ENCODE assay signal across 1 cellular context in the genomic region with DNA sequence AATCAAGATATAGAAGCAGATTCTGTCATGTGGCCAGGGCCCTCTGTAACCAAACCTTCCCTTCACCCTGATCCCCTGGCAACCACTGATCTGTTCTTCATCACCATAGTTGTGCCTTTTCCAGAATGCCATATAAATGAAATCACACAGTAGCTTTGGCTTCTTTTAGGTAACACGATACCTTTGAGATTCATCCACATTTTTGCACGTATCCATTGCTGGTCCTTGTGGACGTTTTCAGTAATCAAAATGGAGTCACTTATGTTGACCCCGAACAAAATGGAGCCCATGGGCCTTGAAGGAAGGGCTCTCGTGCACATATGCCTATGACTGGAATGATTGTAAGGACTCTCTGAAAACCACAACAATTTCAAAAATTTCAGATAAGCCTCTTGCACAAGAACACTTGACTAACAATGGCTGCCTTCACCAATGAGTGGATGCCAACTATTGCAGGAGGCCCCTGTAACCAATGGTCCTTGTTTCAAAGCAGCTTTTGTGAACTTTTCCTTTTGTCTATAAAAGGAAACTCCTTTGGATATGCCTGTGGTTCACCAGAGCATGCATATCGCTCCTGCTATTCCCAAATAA.
A peak's percentile ranks its signal among the peaks of the same experiment; 100 is the strongest.
TF ChIP-seq lines count a peak whose summit lies in the region.

No MANE protein-coding gene starts in this region.

TF ChIP-seq in HepG2, 621 proteins besides CTCF, POLR2A, EP300 and RAD21 (continued from another document and continues in another):
- TF ChIP-seq, protein P1, sequence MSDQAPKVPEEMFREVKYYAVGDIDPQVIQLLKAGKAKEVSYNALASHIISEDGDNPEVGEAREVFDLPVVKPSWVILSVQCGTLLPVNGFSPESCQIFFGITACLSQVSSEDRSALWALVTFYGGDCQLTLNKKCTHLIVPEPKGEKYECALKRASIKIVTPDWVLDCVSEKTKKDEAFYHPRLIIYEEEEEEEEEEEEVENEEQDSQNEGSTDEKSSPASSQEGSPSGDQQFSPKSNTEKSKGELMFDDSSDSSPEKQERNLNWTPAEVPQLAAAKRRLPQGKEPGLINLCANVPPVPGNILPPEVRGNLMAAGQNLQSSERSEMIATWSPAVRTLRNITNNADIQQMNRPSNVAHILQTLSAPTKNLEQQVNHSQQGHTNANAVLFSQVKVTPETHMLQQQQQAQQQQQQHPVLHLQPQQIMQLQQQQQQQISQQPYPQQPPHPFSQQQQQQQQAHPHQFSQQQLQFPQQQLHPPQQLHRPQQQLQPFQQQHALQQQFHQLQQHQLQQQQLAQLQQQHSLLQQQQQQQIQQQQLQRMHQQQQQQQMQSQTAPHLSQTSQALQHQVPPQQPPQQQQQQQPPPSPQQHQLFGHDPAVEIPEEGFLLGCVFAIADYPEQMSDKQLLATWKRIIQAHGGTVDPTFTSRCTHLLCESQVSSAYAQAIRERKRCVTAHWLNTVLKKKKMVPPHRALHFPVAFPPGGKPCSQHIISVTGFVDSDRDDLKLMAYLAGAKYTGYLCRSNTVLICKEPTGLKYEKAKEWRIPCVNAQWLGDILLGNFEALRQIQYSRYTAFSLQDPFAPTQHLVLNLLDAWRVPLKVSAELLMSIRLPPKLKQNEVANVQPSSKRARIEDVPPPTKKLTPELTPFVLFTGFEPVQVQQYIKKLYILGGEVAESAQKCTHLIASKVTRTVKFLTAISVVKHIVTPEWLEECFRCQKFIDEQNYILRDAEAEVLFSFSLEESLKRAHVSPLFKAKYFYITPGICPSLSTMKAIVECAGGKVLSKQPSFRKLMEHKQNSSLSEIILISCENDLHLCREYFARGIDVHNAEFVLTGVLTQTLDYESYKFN (CRISPR knock-in tag; conservative IDR thresholded peaks at IDR 0.05): peak; percentile 38; the same call in 1 of the 2 replicates
- peak; percentile 83 for TF ChIP-seq TCF7 (IDR thresholded peaks at IDR 0.05; ENCODE audit: low read depth)
- TF ChIP-seq ZNF18 (CRISPR knock-in tag; IDR thresholded peaks at IDR 0.05; ENCODE audit: insufficient replicate concordance): no peak
- no peak for TF ChIP-seq ZBTB7A (CRISPR knock-in tag; IDR thresholded peaks at IDR 0.05)
- TF ChIP-seq REXO4 (CRISPR knock-in tag; IDR thresholded peaks at IDR 0.05; ENCODE audit: borderline replicate concordance): no peak
- TF ChIP-seq ATF5 (CRISPR knock-in tag; IDR thresholded peaks at IDR 0.05; ENCODE audit: low read depth): no peak
- no peak for TF ChIP-seq PAF1 (CRISPR knock-in tag; IDR thresholded peaks at IDR 0.05)
- peak; percentile 57; the same call in 1 of the 2 replicates for TF ChIP-seq NR2C2 (CRISPR knock-in tag; IDR thresholded peaks at IDR 0.05; ENCODE audit: borderline replicate concordance)
- TF ChIP-seq ZC3H4 (CRISPR knock-in tag; IDR thresholded peaks at IDR 0.05; ENCODE audit: borderline replicate concordance): no peak
- peak; percentile 91 for TF ChIP-seq CHD4 (IDR thresholded peaks at IDR 0.05; ENCODE audit: borderline replicate concordance, low read length)
- no peak for TF ChIP-seq GRHL1 (CRISPR knock-in tag; conservative IDR thresholded peaks at IDR 0.05)
- no peak for TF ChIP-seq MLX (CRISPR knock-in tag; IDR thresholded peaks at IDR 0.05)
- TF ChIP-seq KMT2A (CRISPR knock-in tag; IDR thresholded peaks at IDR 0.05): 0 out of 2 replicates have a peak, but pooled peaks have one; percentile 28
- TF ChIP-seq KAT8 (CRISPR knock-in tag; IDR thresholded peaks at IDR 0.05): peak; percentile 92
- no peak for TF ChIP-seq MXD4 (CRISPR knock-in tag; IDR thresholded peaks at IDR 0.05)
- TF ChIP-seq SALL1 (CRISPR knock-in tag; IDR thresholded peaks at IDR 0.05): peak; percentile 17; the same call in 1 of the 2 replicates
- no peak for TF ChIP-seq MYC (CRISPR knock-in tag; IDR thresholded peaks at IDR 0.05; ENCODE audit: borderline replicate concordance)
- TF ChIP-seq, protein P2, sequence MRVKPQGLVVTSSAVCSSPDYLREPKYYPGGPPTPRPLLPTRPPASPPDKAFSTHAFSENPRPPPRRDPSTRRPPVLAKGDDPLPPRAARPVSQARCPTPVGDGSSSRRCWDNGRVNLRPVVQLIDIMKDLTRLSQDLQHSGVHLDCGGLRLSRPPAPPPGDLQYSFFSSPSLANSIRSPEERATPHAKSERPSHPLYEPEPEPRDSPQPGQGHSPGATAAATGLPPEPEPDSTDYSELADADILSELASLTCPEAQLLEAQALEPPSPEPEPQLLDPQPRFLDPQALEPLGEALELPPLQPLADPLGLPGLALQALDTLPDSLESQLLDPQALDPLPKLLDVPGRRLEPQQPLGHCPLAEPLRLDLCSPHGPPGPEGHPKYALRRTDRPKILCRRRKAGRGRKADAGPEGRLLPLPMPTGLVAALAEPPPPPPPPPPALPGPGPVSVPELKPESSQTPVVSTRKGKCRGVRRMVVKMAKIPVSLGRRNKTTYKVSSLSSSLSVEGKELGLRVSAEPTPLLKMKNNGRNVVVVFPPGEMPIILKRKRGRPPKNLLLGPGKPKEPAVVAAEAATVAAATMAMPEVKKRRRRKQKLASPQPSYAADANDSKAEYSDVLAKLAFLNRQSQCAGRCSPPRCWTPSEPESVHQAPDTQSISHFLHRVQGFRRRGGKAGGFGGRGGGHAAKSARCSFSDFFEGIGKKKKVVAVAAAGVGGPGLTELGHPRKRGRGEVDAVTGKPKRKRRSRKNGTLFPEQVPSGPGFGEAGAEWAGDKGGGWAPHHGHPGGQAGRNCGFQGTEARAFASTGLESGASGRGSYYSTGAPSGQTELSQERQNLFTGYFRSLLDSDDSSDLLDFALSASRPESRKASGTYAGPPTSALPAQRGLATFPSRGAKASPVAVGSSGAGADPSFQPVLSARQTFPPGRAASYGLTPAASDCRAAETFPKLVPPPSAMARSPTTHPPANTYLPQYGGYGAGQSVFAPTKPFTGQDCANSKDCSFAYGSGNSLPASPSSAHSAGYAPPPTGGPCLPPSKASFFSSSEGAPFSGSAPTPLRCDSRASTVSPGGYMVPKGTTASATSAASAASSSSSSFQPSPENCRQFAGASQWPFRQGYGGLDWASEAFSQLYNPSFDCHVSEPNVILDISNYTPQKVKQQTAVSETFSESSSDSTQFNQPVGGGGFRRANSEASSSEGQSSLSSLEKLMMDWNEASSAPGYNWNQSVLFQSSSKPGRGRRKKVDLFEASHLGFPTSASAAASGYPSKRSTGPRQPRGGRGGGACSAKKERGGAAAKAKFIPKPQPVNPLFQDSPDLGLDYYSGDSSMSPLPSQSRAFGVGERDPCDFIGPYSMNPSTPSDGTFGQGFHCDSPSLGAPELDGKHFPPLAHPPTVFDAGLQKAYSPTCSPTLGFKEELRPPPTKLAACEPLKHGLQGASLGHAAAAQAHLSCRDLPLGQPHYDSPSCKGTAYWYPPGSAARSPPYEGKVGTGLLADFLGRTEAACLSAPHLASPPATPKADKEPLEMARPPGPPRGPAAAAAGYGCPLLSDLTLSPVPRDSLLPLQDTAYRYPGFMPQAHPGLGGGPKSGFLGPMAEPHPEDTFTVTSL (CRISPR knock-in tag; IDR thresholded peaks at IDR 0.05; ENCODE audit: borderline replicate concordance): no peak
- no peak for TF ChIP-seq MTF2 (CRISPR knock-in tag; IDR thresholded peaks at IDR 0.05; ENCODE audit: borderline replicate concordance)
- 0 out of 2 replicates have a peak, but pooled peaks have one; percentile 65 for TF ChIP-seq MBD4 (IDR thresholded peaks at IDR 0.05; ENCODE audit: borderline replicate concordance, low read length)
- no peak for TF ChIP-seq ZNF460 (CRISPR knock-in tag; IDR thresholded peaks at IDR 0.05; ENCODE audit: borderline replicate concordance)
- TF ChIP-seq SP5 (CRISPR knock-in tag; IDR thresholded peaks at IDR 0.05; ENCODE audit: borderline replicate concordance, low read depth): no peak
- TF ChIP-seq MTA3 (CRISPR knock-in tag; IDR thresholded peaks at IDR 0.05): no peak
- no peak for TF ChIP-seq ZNF75D (CRISPR knock-in tag; IDR thresholded peaks at IDR 0.05; ENCODE audit: borderline replicate concordance)
- TF ChIP-seq MEIS2 (CRISPR knock-in tag; IDR thresholded peaks at IDR 0.05): no peak
- TF ChIP-seq TCF7L2 (IDR thresholded peaks at IDR 0.05; ENCODE audit: low read depth, low read length): no peak
- TF ChIP-seq ZKSCAN8 (CRISPR knock-in tag; IDR thresholded peaks at IDR 0.05; ENCODE audit: borderline replicate concordance): peak; percentile 66; the same call in 1 of the 2 replicates
- peak; percentile 79 for TF ChIP-seq NFIC (IDR thresholded peaks at IDR 0.05; ENCODE audit: low read length)
- no peak for TF ChIP-seq NR1H2 (CRISPR knock-in tag; IDR thresholded peaks at IDR 0.05; ENCODE audit: borderline replicate concordance, low read depth)
- TF ChIP-seq ZNF362 (CRISPR knock-in tag; IDR thresholded peaks at IDR 0.05; ENCODE audit: borderline replicate concordance): no peak
- no peak for TF ChIP-seq TAF1 (CRISPR knock-in tag; IDR thresholded peaks at IDR 0.05)
- peak; percentile 63; the same call in 1 of the 2 replicates for TF ChIP-seq CREM (IDR thresholded peaks at IDR 0.05)
- TF ChIP-seq CREM (CRISPR knock-in tag; IDR thresholded peaks at IDR 0.05): no peak
- no peak for TF ChIP-seq BRCA1 (CRISPR knock-in tag; IDR thresholded peaks at IDR 0.05)
- TF ChIP-seq FUBP1 (CRISPR knock-in tag; IDR thresholded peaks at IDR 0.05; ENCODE audit: borderline replicate concordance): no peak
- no peak for TF ChIP-seq GLI4 (CRISPR knock-in tag; IDR thresholded peaks at IDR 0.05; ENCODE audit: borderline replicate concordance)
- TF ChIP-seq ATM (IDR thresholded peaks at IDR 0.05; ENCODE audit: borderline replicate concordance): no peak
- TF ChIP-seq KLF12 (CRISPR knock-in tag; IDR thresholded peaks at IDR 0.05; ENCODE audit: borderline replicate concordance): no peak
- peak; percentile 77 for TF ChIP-seq BHLHE40 (IDR thresholded peaks at IDR 0.05; ENCODE audit: low read length)
- TF ChIP-seq, protein P3, sequence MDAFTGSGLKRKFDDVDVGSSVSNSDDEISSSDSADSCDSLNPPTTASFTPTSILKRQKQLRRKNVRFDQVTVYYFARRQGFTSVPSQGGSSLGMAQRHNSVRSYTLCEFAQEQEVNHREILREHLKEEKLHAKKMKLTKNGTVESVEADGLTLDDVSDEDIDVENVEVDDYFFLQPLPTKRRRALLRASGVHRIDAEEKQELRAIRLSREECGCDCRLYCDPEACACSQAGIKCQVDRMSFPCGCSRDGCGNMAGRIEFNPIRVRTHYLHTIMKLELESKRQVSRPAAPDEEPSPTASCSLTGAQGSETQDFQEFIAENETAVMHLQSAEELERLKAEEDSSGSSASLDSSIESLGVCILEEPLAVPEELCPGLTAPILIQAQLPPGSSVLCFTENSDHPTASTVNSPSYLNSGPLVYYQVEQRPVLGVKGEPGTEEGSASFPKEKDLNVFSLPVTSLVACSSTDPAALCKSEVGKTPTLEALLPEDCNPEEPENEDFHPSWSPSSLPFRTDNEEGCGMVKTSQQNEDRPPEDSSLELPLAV (CRISPR knock-in tag; conservative IDR thresholded peaks at IDR 0.05; ENCODE audit: low read depth): no peak
